ENCODE assay signal across 1 cellular context in the genomic region with DNA sequence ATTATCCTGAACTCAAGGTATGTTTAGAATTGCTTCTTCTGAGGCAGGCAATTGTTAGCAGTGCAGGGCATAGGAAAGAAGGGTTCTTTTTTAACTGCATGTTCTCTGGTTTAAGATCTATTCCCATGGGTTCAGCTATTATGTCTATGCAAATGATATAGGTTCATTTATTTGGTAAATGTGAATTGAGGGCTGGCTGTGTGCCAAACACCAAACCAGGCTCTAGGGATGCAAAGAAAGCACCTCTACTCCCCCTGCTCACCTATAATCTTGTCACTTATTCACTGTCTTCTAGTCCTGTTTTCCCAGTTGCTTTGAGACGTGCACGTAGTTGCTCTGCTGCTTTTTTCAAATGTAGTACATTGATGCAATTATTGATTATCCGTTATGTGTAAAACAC.
TF ChIP-seq lines count a peak whose summit lies in the region.

No MANE protein-coding gene starts in this region.

TF ChIP-seq in IMR-90, 13 proteins besides CTCF, POLR2A, EP300 and RAD21 (continued from another document):
- TF ChIP-seq NFE2L2 (IDR thresholded peaks at IDR 0.05; ENCODE audit: low read depth, low read length) (no peak), SMC3 (IDR thresholded peaks at IDR 0.05; ENCODE audit: low read depth, low read length) (no peak), RFX5 (IDR thresholded peaks at IDR 0.05; ENCODE audit: low read depth, low read length) (no peak)
